14 cellular contexts compared by ENCODE assay signal in the genomic region with DNA sequence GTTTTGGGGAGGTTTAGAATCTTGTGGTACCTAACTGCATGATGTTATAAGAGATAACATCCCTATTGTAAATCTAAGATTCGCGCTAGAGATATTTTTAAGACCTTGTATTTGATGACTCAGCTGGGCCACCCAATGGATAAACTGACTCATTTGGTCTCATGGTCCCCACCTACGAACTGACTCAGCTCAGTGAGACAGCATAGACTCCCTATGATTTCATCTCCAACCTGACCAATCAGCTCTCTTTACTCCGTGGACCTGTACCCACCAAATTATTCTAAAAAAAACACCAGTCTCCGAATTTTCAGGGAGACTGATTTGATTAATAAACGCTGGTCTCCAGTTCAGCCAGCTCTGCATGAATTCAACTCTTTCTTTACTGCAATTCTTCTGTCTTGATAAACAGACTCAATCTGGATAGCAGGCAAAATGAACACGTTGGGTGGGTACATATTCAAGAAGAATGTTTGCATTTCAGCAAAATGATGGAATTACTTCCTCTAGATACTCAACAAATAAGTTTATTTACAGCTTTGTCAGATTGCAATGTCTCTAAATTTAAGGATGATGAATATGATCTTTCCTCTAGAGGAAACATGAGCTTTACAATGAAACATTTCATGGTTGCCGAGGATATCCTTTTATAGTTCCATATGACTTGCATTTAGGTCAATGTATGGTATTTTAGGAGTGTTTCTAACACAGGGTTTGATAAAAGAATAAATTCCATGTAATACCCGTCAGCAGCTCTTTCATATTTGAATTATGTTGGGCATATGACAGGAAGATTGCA.
DNase-seq lines count a peak whose midpoint lies in the region; TF ChIP-seq lines count a peak whose summit lies in the region.
"Had no signal": no experiment of that assay in that cellular context is flagged by ENCODE, and none has a peak within 500 bp of the region (broad histone marks: within the 10 kb centered on the region; RNA-seq: fewer than 3 reads in every experiment).

No MANE protein-coding gene starts in this region.

- H3K4me3 Mint-ChIP-seq in type B pancreatic cell, result no peak overlapping the region
- H3K4me3 Mint-ChIP-seq: HFFc6 had no signal

- H3K27ac ChIP-seq in GM23248, result no peak overlapping the region
- H3K27ac ChIP-seq: C4-2B had no signal

- H3K27me3 ChIP-seq in GM23248 (replicated peaks; ENCODE audit: insufficient read depth), result no peaks in the 10 kb centered on the region

- DNase-seq in GM23248 (peak; percentile 2), RKO (ENCODE audit: low spot score) (peak; percentile 77), dedifferentiated amniotic fluid mesenchymal stem cell (ENCODE audit: extremely low spot score) (peak; percentile 79), occipital lobe (lab: John Stamatoyannopoulos, UW) (peak; percentile 19), SIG-M5 (lab: John Stamatoyannopoulos, UW) (no peak), type B pancreatic cell (ENCODE audit: extremely low spot score, unreplicated experiment) (no peak)
- DNase-seq in activated naive CD4-positive, alpha-beta T cell (lab: John Stamatoyannopoulos, UW), result no peak
- no peak for DNase-seq in activated effector memory CD4-positive, alpha-beta T cell treated with anti-CD3 and anti-CD28 coated beads, Interleukin-2, amount 50 U/mL, for 16 hours
- DNase-seq: activated gamma-delta T cell treated with Interleukin-2 at 50 U/mL for 16 hours; HFFc6; NCI-H1105; NCI-H446; stimulated activated CD4-positive, alpha-beta T cell treated with anti-CD3 and anti-CD28 coated beads, Interleukin-2, amount 100 ng/mL, for 24 hours had no signal

- H3K4me1 ChIP-seq in GM23248 (ENCODE audit: insufficient read depth), result no peaks in the 10 kb centered on the region

- no peak overlapping the region for H3K4me3 ChIP-seq in GM23248

- H3K4me2 ChIP-seq in GM23248 (ENCODE audit: unreplicated experiment), result no peak overlapping the region

- H3K4me1 Mint-ChIP-seq in type B pancreatic cell (ENCODE audit: unreplicated experiment), result no peaks in the 10 kb centered on the region

- H4K20me1 ChIP-seq in GM23248 (ENCODE audit: insufficient read depth), result no peaks in the 10 kb centered on the region

- no peaks in the 10 kb centered on the region for H3K27me3 Mint-ChIP-seq in type B pancreatic cell

- H3F3A ChIP-seq in GM23248 (ENCODE audit: insufficient read depth), result no peaks in the 10 kb centered on the region

- no peaks in the 10 kb centered on the region for H3K9me2 ChIP-seq in GM23248 (ENCODE audit: insufficient read depth)

- whole genome bisulfite sequencing in GM23248 (ENCODE audit: low coverage in 1 of 2, low lambda C conversion rate in 2 of 2, missing lambda C conversion rate in 2 of 2), 2 experiments, result 23 to 25% methylated on average over 9 of the region's 9 CpGs

- in situ Hi-C loops in GM23248 (cut with MboI), result no loop called here

- TF ChIP-seq CTCF in type B pancreatic cell (conservative IDR thresholded peaks at IDR 0.05), result no peak

- no peak overlapping the region for H2AFZ ChIP-seq in GM23248

- H3K79me2 ChIP-seq in GM23248 (ENCODE audit: insufficient read depth), result no peaks in the 10 kb centered on the region

- H3K9me3 ChIP-seq in GM23248 (ENCODE audit: low read depth), result no peaks in the 10 kb centered on the region

- H3K27ac Mint-ChIP-seq in type B pancreatic cell, result no peak overlapping the region
- H3K27ac Mint-ChIP-seq: HFFc6 had no signal

- H3K36me3 ChIP-seq in GM23248 (ENCODE audit: low read depth), result no peaks in the 10 kb centered on the region

- H3K36me3 Mint-ChIP-seq in type B pancreatic cell, result no peaks in the 10 kb centered on the region

- no peaks in the 10 kb centered on the region for H3K9me3 Mint-ChIP-seq in type B pancreatic cell

- H3K9ac ChIP-seq in GM23248, result no peak overlapping the region

Comparison
In these comparisons a context has a peak if more than half of its experiments do, and no peak if none do; other contexts are left out.
1. DNase-seq: peak in GM23248 (single experiment), RKO (single experiment), dedifferentiated amniotic fluid mesenchymal stem cell (single experiment) and occipital lobe (single experiment); none in SIG-M5 (single experiment), activated naive CD4-positive, alpha-beta T cell (0 of 4), type B pancreatic cell (single experiment) and activated effector memory CD4-positive, alpha-beta T cell treated with anti-CD3 and anti-CD28 coated beads, Interleukin-2, amount 50 U/mL, for 16 hours (single experiment).